In the genomic region with DNA sequence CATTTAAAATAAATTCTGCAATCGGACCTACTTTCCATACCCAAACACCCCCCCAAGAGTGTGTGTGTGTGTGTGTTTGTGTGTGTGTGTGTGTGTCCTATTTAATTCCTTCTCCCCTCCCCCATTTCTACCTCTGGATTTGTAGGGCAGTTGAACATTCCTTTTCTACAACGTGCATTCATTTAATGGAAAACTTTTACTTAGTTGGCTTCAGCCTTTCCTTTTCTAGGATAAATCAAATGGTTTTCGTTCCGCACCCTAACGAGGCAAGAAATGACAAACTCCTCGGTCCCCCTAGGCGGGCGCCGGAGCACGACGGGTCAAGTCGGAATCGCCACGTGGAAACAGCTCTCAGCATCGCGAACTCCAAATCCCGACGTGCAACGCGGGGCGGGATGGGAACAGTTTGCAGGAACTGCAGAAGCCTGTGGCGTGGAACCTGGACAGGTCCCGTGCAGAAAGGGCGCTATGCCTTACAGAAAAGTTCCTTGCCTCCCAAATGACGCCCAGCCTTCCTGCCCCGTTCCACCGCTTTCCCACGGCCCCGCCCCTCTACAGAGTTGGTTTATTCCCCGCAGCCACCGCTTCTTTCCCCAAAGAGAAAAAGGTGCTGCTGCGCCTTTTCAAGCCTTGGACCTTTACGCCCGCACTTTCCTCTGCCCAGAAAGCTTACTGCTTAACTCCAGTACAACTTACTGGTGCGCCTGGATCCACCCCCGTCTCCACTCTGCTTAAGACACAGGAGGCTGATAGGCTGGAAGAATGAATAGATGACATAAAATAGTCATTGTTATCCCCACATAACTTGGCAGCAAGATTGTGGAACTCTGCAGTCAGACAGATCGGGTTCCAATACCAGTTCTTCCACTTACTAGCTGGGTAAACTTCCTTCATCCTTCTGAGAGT, we compare ENCODE assay signal across 8 cellular contexts. TPM values are rescaled to one million over a fixed set of nuclear protein-coding genes. Genes with fewer than 3 reads are reported as not detected.
DNase-seq lines count a peak whose midpoint lies in the region; ATAC-seq and TF ChIP-seq lines count a peak whose summit lies in the region.

No MANE protein-coding gene starts in this region.

- H3K9me3 Mint-ChIP-seq in effector memory CD8-positive, alpha-beta T cell, result no peaks in the 10 kb centered on the region

- peak; percentile 4 for ATAC-seq in HG03025 (IDR thresholded peaks at IDR 0.05; ENCODE audit: low FRiP score, unreplicated experiment)
- ATAC-seq in effector memory CD8-positive, alpha-beta T cell (replicated peaks), result no peak
- peak; percentile 84 to 89 for ATAC-seq in lower lobe of right lung
- no peak for ATAC-seq in GM21825 (IDR thresholded peaks at IDR 0.05; ENCODE audit: unreplicated experiment)

- peaks cover 20 to 34% of the 10 kb centered on the region in 2 donors for H3K4me1 Mint-ChIP-seq in effector memory CD8-positive, alpha-beta T cell (ENCODE audit: low read depth in 2 of 2)

- intact Hi-C loops in lower lobe of right lung (cut with DNase I), result no loop called here

- no peaks in the 10 kb centered on the region for H3K27me3 ChIP-seq in lower lobe of right lung (ENCODE audit: low read depth)

- TF ChIP-seq CTCF in lower lobe of right lung (IDR thresholded peaks at IDR 0.05), result no peak

- H3K27ac ChIP-seq in lower lobe of right lung, result peak overlapping the region; percentile 92

- peak overlapping the region; percentile 95 for H3K27ac Mint-ChIP-seq in effector memory CD8-positive, alpha-beta T cell

- H3K9me3 ChIP-seq in lower lobe of right lung, result no peaks in the 10 kb centered on the region

- peak overlapping the region; percentile 99 for H3K4me3 ChIP-seq in lower lobe of right lung

- H3K4me1 ChIP-seq in lower lobe of right lung, result peaks cover 24% of the 10 kb centered on the region

- H3K4me3 Mint-ChIP-seq in effector memory CD8-positive, alpha-beta T cell, result peak overlapping the region; percentile 96 to 98

- no peaks in the 10 kb centered on the region for H3K27me3 Mint-ChIP-seq in effector memory CD8-positive, alpha-beta T cell

- H3K36me3 ChIP-seq in lower lobe of right lung, result peaks cover 20% of the 10 kb centered on the region

- peaks cover 33% of the 10 kb centered on the region for H3K36me3 Mint-ChIP-seq in effector memory CD8-positive, alpha-beta T cell (ENCODE audit: insufficient read depth)

- DNase-seq in EH (ENCODE audit: low read depth) (peak; percentile 87), NCI-H524 (lab: John Stamatoyannopoulos, UW) (peak; percentile 97 to 98), lower lobe of right lung (peak; percentile 91)
- peak; percentile 32 to 47 for DNase-seq in activated CD4-positive, alpha-beta T cell treated with anti-CD3 and anti-CD28 coated beads, Interleukin-2, amount 50 U/mL, for 4 hours
- no peak for DNase-seq in effector memory CD8-positive, alpha-beta T cell
- DNase-seq in stimulated activated CD4-positive, alpha-beta T cell treated with anti-CD3 and anti-CD28 coated beads, TNF-alpha, amount 100 ng/mL, for 24 hours (ENCODE audit: low read depth in 3 of 3), result peak; percentile 41 to 71 (median 43)

RNA-seq across cellular contexts. Expression of a gene that starts 1.1 kb away (rescaled TPM):
- 41.9 TPM for total RNA-seq in lower lobe of right lung

RNA-seq across cellular contexts. Expression of a gene that starts 21.1 kb away (rescaled TPM):
- total RNA-seq in lower lobe of right lung, result 55.1 TPM

RNA-seq across cellular contexts. Expression of a gene that starts 37.2 kb away (rescaled TPM):
- total RNA-seq in lower lobe of right lung, result not detected

RNA-seq across cellular contexts. Expression of a gene that starts 40.6 kb away (rescaled TPM):
- total RNA-seq in lower lobe of right lung, result 241 TPM

RNA-seq across cellular contexts. Expression of a gene that starts 51.9 kb away (rescaled TPM):
- 60.7 TPM for total RNA-seq in lower lobe of right lung

Comparison
In these comparisons a context has a peak if more than half of its experiments do, and no peak if none do; other contexts are left out.
1. DNase-seq: peak in EH (single experiment), NCI-H524 (2 of 2), activated CD4-positive, alpha-beta T cell treated with anti-CD3 and anti-CD28 coated beads, Interleukin-2, amount 50 U/mL, for 4 hours (2 of 2), lower lobe of right lung (single experiment) and stimulated activated CD4-positive, alpha-beta T cell treated with anti-CD3 and anti-CD28 coated beads, TNF-alpha, amount 100 ng/mL, for 24 hours (3 of 3); none in effector memory CD8-positive, alpha-beta T cell (0 of 3).
2. ATAC-seq: peak in HG03025 (single experiment) and lower lobe of right lung (2 of 2); none in effector memory CD8-positive, alpha-beta T cell (single experiment) and GM21825 (single experiment).